ENCODE assay signal across 1 cellular context in the genomic region with DNA sequence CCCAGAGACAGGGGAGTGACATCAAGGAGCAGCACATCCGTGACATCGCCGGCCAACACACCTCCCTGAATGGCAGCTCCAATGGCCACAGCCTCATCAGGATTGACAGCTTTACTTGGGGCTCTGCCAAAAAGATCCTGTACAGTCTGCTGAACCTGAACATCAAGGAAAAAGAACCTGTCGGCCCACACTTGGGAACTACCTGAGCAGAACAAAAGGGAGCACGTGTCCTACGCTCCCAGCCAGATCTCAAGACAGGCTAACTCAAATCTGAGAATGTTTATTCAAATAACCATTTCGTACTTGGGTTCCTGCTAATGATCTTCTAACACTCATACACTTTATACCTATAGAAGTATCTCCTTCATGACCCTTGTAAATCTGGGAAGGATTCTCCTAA.
TF ChIP-seq lines count a peak whose summit lies in the region.

No MANE protein-coding gene starts in this region.

TF ChIP-seq in WTC11, 78 proteins besides CTCF, POLR2A, EP300 and RAD21:
- no peak for TF ChIP-seq CREB1 (CRISPR knock-in tag; IDR thresholded peaks at IDR 0.05)
- no peak for TF ChIP-seq NFATC4 (CRISPR knock-in tag; IDR thresholded peaks at IDR 0.05)
- no peak for TF ChIP-seq IRF2 (CRISPR knock-in tag; IDR thresholded peaks at IDR 0.05; ENCODE audit: borderline replicate concordance, low read depth)
TF ChIP-seq in WTC11: peak in this region for 0.
